Comparison of ENCODE assay signal across 1 cellular context in genomic region chr5:38531518-38531917, GRCh38.
TF ChIP-seq lines count a peak whose summit lies in the region.

No MANE protein-coding gene starts in this region.

TF ChIP-seq in HepG2, 621 proteins besides CTCF, POLR2A, EP300 and RAD21 (continued from another document):
- TF ChIP-seq ZNF687 (CRISPR knock-in tag; IDR thresholded peaks at IDR 0.05) = no peak
- TF ChIP-seq JUN (CRISPR knock-in tag; IDR thresholded peaks at IDR 0.05) = no peak
- TF ChIP-seq NPAS2 (CRISPR knock-in tag; IDR thresholded peaks at IDR 0.05; ENCODE audit: borderline replicate concordance) = no peak
- no peak for TF ChIP-seq HDAC2 (CRISPR knock-in tag; IDR thresholded peaks at IDR 0.05)
- TF ChIP-seq HNRNPL (IDR thresholded peaks at IDR 0.05; ENCODE audit: low read depth, low read length) = no peak
- TF ChIP-seq DRAP1 (CRISPR knock-in tag; IDR thresholded peaks at IDR 0.05) = no peak
- TF ChIP-seq ZNF761 (CRISPR knock-in tag; conservative IDR thresholded peaks at IDR 0.05) = no peak
- no peak for TF ChIP-seq KDM2A (CRISPR knock-in tag; IDR thresholded peaks at IDR 0.05; ENCODE audit: borderline replicate concordance, low read depth)
- no peak for TF ChIP-seq HNRNPH1 (optimal IDR thresholded peaks at IDR 0.05; ENCODE audit: low read depth, low read length)
- no peak for TF ChIP-seq KAT7 (CRISPR knock-in tag; IDR thresholded peaks at IDR 0.05; ENCODE audit: borderline replicate concordance)
- no peak for TF ChIP-seq ZNF589 (CRISPR knock-in tag; conservative IDR thresholded peaks at IDR 0.05)
- no peak for TF ChIP-seq ZNF7 (CRISPR knock-in tag; IDR thresholded peaks at IDR 0.05)
- TF ChIP-seq ZC3H13 (CRISPR knock-in tag; IDR thresholded peaks at IDR 0.05) = no peak
